Comparison of ENCODE assay signal across 8 cellular contexts in genomic region chr2:197434541-197435513, GRCh38.
DNase-seq lines count a peak whose midpoint lies in the region; ATAC-seq, FAIRE-seq and TF ChIP-seq lines count a peak whose summit lies in the region.

SF3B1 (minus strand) TSS chr2:197435028; CDS start chr2:197434999, 29 bp downstream.

- TF ChIP-seq CTCF in AG09319 (IDR thresholded peaks at IDR 0.05; ENCODE audit: low read depth, low read length), result no peak

- ATAC-seq in GM19035 (IDR thresholded peaks at IDR 0.05; ENCODE audit: unreplicated experiment) (peak; percentile 91), HG03354 (IDR thresholded peaks at IDR 0.05; ENCODE audit: poor library complexity, severe bottlenecking, unreplicated experiment) (peak; percentile 97)
- ATAC-seq in activated CD4-positive, CD25-positive, alpha-beta regulatory T cell treated with anti-CD3 and anti-CD28 coated beads, Interleukin-2, amount 50 U/mL, for 24 hours, result peak; percentile 94 to 95

- peak; percentile 49 for FAIRE-seq in islet of Langerhans (lab: Jason Lieb, UNC)

- DNase-seq in AG09319 (ENCODE audit: extremely low read depth, low read depth), result peak; percentile 94
- peak; percentile 90 for DNase-seq in NCI-H446 treated with DMSO at 0.1 percent for 48 hours (lab: John Stamatoyannopoulos, UW)
- peak; percentile 97 for DNase-seq in cerebellar cortex (ENCODE audit: low spot score)
- DNase-seq in stimulated activated CD4-positive, alpha-beta T cell treated with anti-CD3 and anti-CD28 coated beads, Interleukin-12 subunit alpha, Interleukin-12 subunit beta, amount 100 ng/mL, for 4 hours, result peak; percentile 97

Comparison
In these comparisons a context has a peak if more than half of its experiments do, and no peak if none do; other contexts are left out.
1. Peak in every context shown above with its lines: DNase-seq and ATAC-seq.